20 cellular contexts compared by ENCODE assay signal in genomic region chr17:65548570-65548969, GRCh38. TPM values are rescaled to one million over a fixed set of nuclear protein-coding genes. Genes with fewer than 3 reads are reported as not detected.
DNase-seq lines count a peak whose midpoint lies in the region; ATAC-seq and TF ChIP-seq lines count a peak whose summit lies in the region.
"Had no signal": no experiment of that assay in that cellular context is flagged by ENCODE, and none has a peak within 500 bp of the region (broad histone marks: within the 10 kb centered on the region; RNA-seq: fewer than 3 reads in every experiment).

No MANE protein-coding gene starts in this region.

- no peak for DNase-seq in activated naive CD4-positive, alpha-beta T cell treated with anti-CD3 and anti-CD28 coated beads, Interleukin-2, amount 10 ng/mL, durations not matched to agents 7 days and 5 days
- no peak for DNase-seq in endodermal cell
- no peak for DNase-seq in naive thymus-derived CD4-positive, alpha-beta T cell
- no peak for DNase-seq in EL
- no peak for DNase-seq in HuH-7 (ENCODE audit: low spot score)
- DNase-seq: GOT3, KBM-7, NCI-H1105 treated with DMSO at 0.1 percent for 48 hours, NCI-H187 treated with DMSO at 0.1 percent for 48 hours, NCI-H2227 treated with DMSO at 0.1 percent for 48 hours, NCI-H510A treated with DMSO at 0.1 percent for 48 hours, NCI-H774, SHP77 had no signal

- no peak for ATAC-seq in naive thymus-derived CD4-positive, alpha-beta T cell
- ATAC-seq in HG03432 (IDR thresholded peaks at IDR 0.05; ENCODE audit: unreplicated experiment): no peak
- ATAC-seq: GM12878, HCT116 had no signal

- H3K9me3 ChIP-seq in endodermal cell (ENCODE audit: control insufficient read depth, low read length): no peaks in the 10 kb centered on the region
- H3K9me3 ChIP-seq in naive thymus-derived CD4-positive, alpha-beta T cell (ENCODE audit: control insufficient read depth in 2 of 3, low read length in 3 of 3): no peaks in the 10 kb centered on the region
- no peaks in the 10 kb centered on the region for H3K9me3 ChIP-seq in stomach smooth muscle (ENCODE audit: control insufficient read depth in 2 of 2, low read length in 2 of 2)

- H3K9ac ChIP-seq in endodermal cell (ENCODE audit: extremely low read depth, low read length, poor library complexity, severe bottlenecking) (no peak overlapping the region), stomach smooth muscle (ENCODE audit: low read length in 2 of 2) (no peak overlapping the region)

- no peak for TF ChIP-seq CTCF in endodermal cell (conservative IDR thresholded peaks at IDR 0.05)

- H3K27me3 ChIP-seq in endodermal cell (ENCODE audit: control insufficient read depth, insufficient read depth, low read length, poor library complexity, severe bottlenecking) (no peaks in the 10 kb centered on the region), stomach smooth muscle (ENCODE audit: control insufficient read depth in 1 of 2, insufficient read depth in 2 of 2, low read length in 2 of 2) (no peaks in the 10 kb centered on the region)
- no peaks in the 10 kb centered on the region for H3K27me3 ChIP-seq in naive thymus-derived CD4-positive, alpha-beta T cell (ENCODE audit: control insufficient read depth in 2 of 2, insufficient read depth in 2 of 2, low read length in 2 of 2)

- H3K27me3 Mint-ChIP-seq in activated naive CD4-positive, alpha-beta T cell treated with anti-CD3 and anti-CD28 coated beads, Interleukin-2, amount 50 U/mL, for 24 hours: no peaks in the 10 kb centered on the region
- no peaks in the 10 kb centered on the region for H3K27me3 Mint-ChIP-seq in activated naive CD4-positive, alpha-beta T cell treated with anti-CD3 and anti-CD28 coated beads, Interleukin-2, amount 10 ng/mL, durations not matched to agents 7 days and 5 days
- H3K27me3 Mint-ChIP-seq in endodermal cell (ENCODE audit: insufficient read depth): no peaks in the 10 kb centered on the region
- H3K27me3 Mint-ChIP-seq in naive thymus-derived CD4-positive, alpha-beta T cell: peaks cover 0 to 17% (median 0%) of the 10 kb centered on the region in 5 donors

- H3K36me3 Mint-ChIP-seq in activated naive CD4-positive, alpha-beta T cell treated with anti-CD3 and anti-CD28 coated beads, Interleukin-2, amount 50 U/mL, for 24 hours: peaks cover 22% of the 10 kb centered on the region
- peaks cover 62% of the 10 kb centered on the region for H3K36me3 Mint-ChIP-seq in activated naive CD4-positive, alpha-beta T cell treated with anti-CD3 and anti-CD28 coated beads, Interleukin-2, amount 10 ng/mL, durations not matched to agents 7 days and 5 days
- H3K36me3 Mint-ChIP-seq in endodermal cell (ENCODE audit: low read depth): peaks cover 77% of the 10 kb centered on the region
- H3K36me3 Mint-ChIP-seq in naive thymus-derived CD4-positive, alpha-beta T cell: peaks cover 16 to 40% (median 39%) of the 10 kb centered on the region in 5 donors
- H3K36me3 Mint-ChIP-seq: CD14-positive monocyte had no signal

- CTCF ChIA-PET in activated naive CD4-positive, alpha-beta T cell treated with anti-CD3 and anti-CD28 coated beads, Interleukin-2, amount 10 ng/mL, durations not matched to agents 7 days and 5 days (lab: Charles Lee): no interaction called here
- CTCF ChIA-PET in naive thymus-derived CD4-positive, alpha-beta T cell (lab: Charles Lee): no interaction called here

- H3K36me3 ChIP-seq in endodermal cell (ENCODE audit: control insufficient read depth, insufficient read depth, low read length) (peaks cover 84% of the 10 kb centered on the region), stomach smooth muscle (ENCODE audit: control insufficient read depth in 2 of 2, insufficient read depth in 2 of 2, low read length in 2 of 2) (peaks cover 3 to 22% of the 10 kb centered on the region in 2 donors)
- peaks cover 0 to 64% (median 15%) of the 10 kb centered on the region in 3 experiments for H3K36me3 ChIP-seq in naive thymus-derived CD4-positive, alpha-beta T cell (ENCODE audit: control insufficient read depth in 2 of 3, insufficient read depth in 3 of 3, low read length in 3 of 3)

- POLR2A ChIA-PET in naive thymus-derived CD4-positive, alpha-beta T cell (lab: Charles Lee): no interaction called here

- peak overlapping the region; percentile 61 for H3K27ac Mint-ChIP-seq in activated naive CD4-positive, alpha-beta T cell treated with anti-CD3 and anti-CD28 coated beads, Interleukin-2, amount 50 U/mL, for 24 hours
- no peak overlapping the region for H3K27ac Mint-ChIP-seq in activated naive CD4-positive, alpha-beta T cell treated with anti-CD3 and anti-CD28 coated beads, Interleukin-2, amount 10 ng/mL, durations not matched to agents 7 days and 5 days
- H3K27ac Mint-ChIP-seq in endodermal cell: no peak overlapping the region
- peak overlapping the region in 8 of 9 donors; percentile 34 to 88 (median 72) for H3K27ac Mint-ChIP-seq in naive thymus-derived CD4-positive, alpha-beta T cell
- H3K27ac Mint-ChIP-seq: CD14-positive monocyte had no signal

- H3K27ac ChIP-seq in endodermal cell (ENCODE audit: low read depth, low read length) (peak overlapping the region; percentile 93), stomach smooth muscle (ENCODE audit: low read length) (peak overlapping the region; percentile 2)
- H3K27ac ChIP-seq in naive thymus-derived CD4-positive, alpha-beta T cell (ENCODE audit: low read depth, low read length): no peak overlapping the region
- H3K27ac ChIP-seq: 22Rv1 had no signal

- H3K9me3 Mint-ChIP-seq in activated naive CD4-positive, alpha-beta T cell treated with anti-CD3 and anti-CD28 coated beads, Interleukin-2, amount 50 U/mL, for 24 hours: no peaks in the 10 kb centered on the region
- H3K9me3 Mint-ChIP-seq in activated naive CD4-positive, alpha-beta T cell treated with anti-CD3 and anti-CD28 coated beads, Interleukin-2, amount 10 ng/mL, durations not matched to agents 7 days and 5 days: no peaks in the 10 kb centered on the region
- H3K9me3 Mint-ChIP-seq in endodermal cell: no peaks in the 10 kb centered on the region
- H3K9me3 Mint-ChIP-seq in naive thymus-derived CD4-positive, alpha-beta T cell: no peaks in the 10 kb centered on the region
- H3K9me3 Mint-ChIP-seq: CD14-positive monocyte had no signal

- WGBS in endodermal cell (ENCODE audit: insufficient coverage in 1 of 2, insufficient read length in 1 of 2), 2 experiments: 91 to 96% methylated on average over 4 of the region's 4 CpGs

- peaks cover 83% of the 10 kb centered on the region for H3K4me1 Mint-ChIP-seq in activated naive CD4-positive, alpha-beta T cell treated with anti-CD3 and anti-CD28 coated beads, Interleukin-2, amount 50 U/mL, for 24 hours
- H3K4me1 Mint-ChIP-seq in activated naive CD4-positive, alpha-beta T cell treated with anti-CD3 and anti-CD28 coated beads, Interleukin-2, amount 10 ng/mL, durations not matched to agents 7 days and 5 days: peaks cover 52% of the 10 kb centered on the region
- peaks cover 66% of the 10 kb centered on the region for H3K4me1 Mint-ChIP-seq in endodermal cell
- peaks cover 22 to 99% (median 55%) of the 10 kb centered on the region in 7 donors for H3K4me1 Mint-ChIP-seq in naive thymus-derived CD4-positive, alpha-beta T cell
- H3K4me1 Mint-ChIP-seq: CD14-positive monocyte had no signal

- no peak overlapping the region for H3K4me3 Mint-ChIP-seq in activated naive CD4-positive, alpha-beta T cell treated with anti-CD3 and anti-CD28 coated beads, Interleukin-2, amount 50 U/mL, for 24 hours
- H3K4me3 Mint-ChIP-seq in activated naive CD4-positive, alpha-beta T cell treated with anti-CD3 and anti-CD28 coated beads, Interleukin-2, amount 10 ng/mL, durations not matched to agents 7 days and 5 days: no peak overlapping the region
- H3K4me3 Mint-ChIP-seq in endodermal cell: no peak overlapping the region
- H3K4me3 Mint-ChIP-seq in naive thymus-derived CD4-positive, alpha-beta T cell: peak overlapping the region in 5 of 10 donors; percentile 19 to 56 (median 49)

- H3K4me1 ChIP-seq in endodermal cell (ENCODE audit: control insufficient read depth, insufficient read depth, low read length) (peaks cover 24% of the 10 kb centered on the region), stomach smooth muscle (ENCODE audit: control insufficient read depth, insufficient read depth, low read length) (peaks cover 72% of the 10 kb centered on the region)
- peaks cover 0 to 64% of the 10 kb centered on the region in 2 donors for H3K4me1 ChIP-seq in naive thymus-derived CD4-positive, alpha-beta T cell (ENCODE audit: control insufficient read depth in 2 of 2, insufficient read depth in 2 of 2, low read length in 2 of 2)

- H3K4me3 ChIP-seq in endodermal cell (ENCODE audit: low read length) (no peak overlapping the region), stomach smooth muscle (ENCODE audit: low read length in 2 of 2) (no peak overlapping the region)
- no peak overlapping the region for H3K4me3 ChIP-seq in naive thymus-derived CD4-positive, alpha-beta T cell (ENCODE audit: low read length)
- H3K4me3 ChIP-seq: GM12878 had no signal

- intact Hi-C loops in naive thymus-derived CD4-positive, alpha-beta T cell (cut with micrococcal nuclease): no loop called here

RNA-seq across cellular contexts. Expression of gene AXIN2, which starts 12.9 kb away (rescaled TPM):
- total RNA-seq in endodermal cell: 10 to 100 TPM; 40.1 to 53.2 TPM
- 74.8 TPM for polyA plus RNA-seq in endodermal cell (2013, experiment 1 of 2)
- polyA plus RNA-seq in endodermal cell (2013, experiment 2 of 2): 73.2 TPM
- 10 to 100 TPM in 4 of 5 experiments, 1 to 10 TPM in 1; 7.4 to 63.4 (median 39.5) TPM for total RNA-seq in naive thymus-derived CD4-positive, alpha-beta T cell
- polyA plus RNA-seq in naive thymus-derived CD4-positive, alpha-beta T cell: 10 to 100 TPM; 10.5 to 16.2 TPM

Comparison
In these comparisons a context has a peak if more than half of its experiments do, and no peak if none do; other contexts are left out.
1. H3K27ac Mint-ChIP-seq: peak in activated naive CD4-positive, alpha-beta T cell treated with anti-CD3 and anti-CD28 coated beads, Interleukin-2, amount 50 U/mL, for 24 hours (single experiment) and naive thymus-derived CD4-positive, alpha-beta T cell (8 of 9); none in activated naive CD4-positive, alpha-beta T cell treated with anti-CD3 and anti-CD28 coated beads, Interleukin-2, amount 10 ng/mL, durations not matched to agents 7 days and 5 days (single experiment) and endodermal cell (single experiment).